18 cellular contexts compared by ENCODE assay signal in genomic region chr11:130516175-130516867, GRCh38.
A peak's percentile ranks its signal among the peaks of the same experiment; 100 is the strongest.
DNase-seq lines count a peak whose midpoint lies in the region; ATAC-seq, FAIRE-seq and TF ChIP-seq lines count a peak whose summit lies in the region.
"Had no signal": no experiment of that assay in that cellular context is flagged by ENCODE, and none has a peak within 500 bp of the region (broad histone marks: within the 10 kb centered on the region; RNA-seq: fewer than 3 reads in every experiment).

No MANE protein-coding gene starts in this region.

- in situ Hi-C loops in IMR-90 (cut with MboI; ENCODE audit: low sequenced_read_pairs) = no loop called here

- no peaks in the 10 kb centered on the region for H3K9me3 ChIP-seq in BLaER1
- peaks cover 0 to 21% (median 0%) of the 10 kb centered on the region in 11 experiments; a peak in 6 of 22 replicates for H3K9me3 ChIP-seq in BLaER1 treated with 17β-estradiol and CSF1 and Interleukin-3, amounts not matched to agents 10 nM and 100 nM (replicated peaks in 1 of 11)
- no peaks in the 10 kb centered on the region for H3K9me3 ChIP-seq in IMR-90 (ENCODE audit: control insufficient read depth, insufficient read depth, low read length)
- no peaks in the 10 kb centered on the region for H3K9me3 ChIP-seq in gastroesophageal sphincter
- H3K9me3 ChIP-seq: Peyer's patch, SJSA1 had no signal

- H3K14ac ChIP-seq in IMR-90 (replicated peaks; ENCODE audit: low read depth, low read length) = 0 out of 2 replicates have a peak overlapping the region, but pooled peaks have one; percentile 19

- no peak overlapping the region; the same call in 1 of the 2 replicates for H4K91ac ChIP-seq in IMR-90 (ENCODE audit: insufficient read depth, low read depth, low read length)

- no peaks in the 10 kb centered on the region for H3K79me2 ChIP-seq in mesendoderm (ENCODE audit: control insufficient read depth, insufficient read depth, low read length)

- H3K9ac ChIP-seq in BLaER1 = no peak overlapping the region
- H3K9ac ChIP-seq in BLaER1 treated with 17β-estradiol and CSF1 and Interleukin-3, amounts not matched to agents 10 nM and 100 nM = no peak overlapping the region
- no peak overlapping the region for H3K9ac ChIP-seq in IMR-90 (ENCODE audit: low read depth, low read length)
- H3K9ac ChIP-seq in mesendoderm (ENCODE audit: low read length) = no peak overlapping the region
- H3K9ac ChIP-seq: KMS-11 had no signal

- H2BK15ac ChIP-seq in IMR-90 (ENCODE audit: low read depth, low read length) (no peak overlapping the region), mesendoderm (replicated peaks; ENCODE audit: low read depth) (no peak overlapping the region)

- H3K36me3 ChIP-seq in BLaER1 (no peaks in the 10 kb centered on the region), IMR-90 (ENCODE audit: control insufficient read depth, insufficient read depth, low read length) (no peaks in the 10 kb centered on the region), mesendoderm (ENCODE audit: control insufficient read depth, insufficient read depth, low read length) (no peaks in the 10 kb centered on the region), gastroesophageal sphincter (no peaks in the 10 kb centered on the region)
- no peaks in the 10 kb centered on the region for H3K36me3 ChIP-seq in BLaER1 treated with 17β-estradiol and CSF1 and Interleukin-3, amounts not matched to agents 10 nM and 100 nM
- H3K36me3 ChIP-seq: Peyer's patch, SJSA1 had no signal

- H2AFZ ChIP-seq in IMR-90 (replicated peaks; ENCODE audit: low read length, poor library complexity) = no peak overlapping the region

- CTCF ChIA-PET in IMR-90 (lab: Yijun Ruan, JAX) = no interaction called here

- dilution Hi-C loops in IMR-90 (cut with HindIII; ENCODE audit: low sequenced_read_pairs, unreplicated experiment) = no loop called here

- intact Hi-C loops in IMR-90 (cut with micrococcal nuclease) = no loop called here

- no peak for TF ChIP-seq RAD21 in IMR-90 (IDR thresholded peaks at IDR 0.05; ENCODE audit: low read length)

- H3K4me3 ChIP-seq in BLaER1 (no peak overlapping the region), IMR-90 (ENCODE audit: insufficient read depth, low read depth, low read length) (no peak overlapping the region), mesendoderm (ENCODE audit: low read length) (no peak overlapping the region), gastroesophageal sphincter (no peak overlapping the region)
- H3K4me3 ChIP-seq in BLaER1 treated with 17β-estradiol and CSF1 and Interleukin-3, amounts not matched to agents 10 nM and 100 nM = no peak overlapping the region
- H3K4me3 ChIP-seq: Peyer's patch, SJSA1 had no signal

- BruUV-seq in IMR-90 (replicated peaks; lab: Mats Ljungman, UMichigan) = no TSS peak

- H3K4ac ChIP-seq in IMR-90 (ENCODE audit: low read depth, low read length) (peak overlapping the region; percentile 10; the same call in 1 of the 2 replicates), mesendoderm (ENCODE audit: low read depth, low read length) (no peak overlapping the region)

- no peak overlapping the region for H3K27ac ChIP-seq in BLaER1
- no peak overlapping the region for H3K27ac ChIP-seq in BLaER1 treated with 17β-estradiol and CSF1 and Interleukin-3, amounts not matched to agents 10 nM and 100 nM
- H3K27ac ChIP-seq in IMR-90 (ENCODE audit: insufficient read depth, low read length) = no peak overlapping the region
- H3K27ac ChIP-seq in mesendoderm (ENCODE audit: low read depth, low read length) = no peak overlapping the region
- H3K27ac ChIP-seq in gastroesophageal sphincter = no peak overlapping the region
- H3K27ac ChIP-seq: KMS-11, Peyer's patch, SJSA1 had no signal

- FAIRE-seq in GM12891 (lab: Jason Lieb, UNC) = no peak

- no peak for ATAC-seq in IMR-90 (ENCODE audit: low read depth)
- ATAC-seq in gastroesophageal sphincter = no peak
- ATAC-seq: CD8-positive, alpha-beta T cell had no signal

- H2AK9ac ChIP-seq in IMR-90 (replicated peaks; ENCODE audit: low read depth, low read length, poor library complexity) = no peak overlapping the region

- no peaks in the 10 kb centered on the region for H3K79me1 ChIP-seq in IMR-90 (ENCODE audit: low read depth in 1 of 2, low read length in 2 of 2)
- H3K79me1 ChIP-seq in mesendoderm (ENCODE audit: low read length) = no peaks in the 10 kb centered on the region

- DNase-seq in IMR-90 (no peak), mesendoderm (peak; percentile 46), GM12891 (ENCODE audit: insufficient read length, low spot score) (no peak), NCI-H1694 (lab: John Stamatoyannopoulos, UW) (no peak)
- DNase-seq: C1 segment of cervical spinal cord; Calu3; CD8-positive, alpha-beta T cell; DMS79; HCEC 1CT; NCI-H1092 treated with DMSO at 0.1 percent for 48 hours; NCI-H146; Peyer's patch; T-helper 1 cell had no signal

- H2BK5ac ChIP-seq in IMR-90 (ENCODE audit: low read depth, low read length, poor library complexity, severe bottlenecking) (no peak overlapping the region), mesendoderm (ENCODE audit: low read length) (no peak overlapping the region)

- H2BK120ac ChIP-seq in IMR-90 (ENCODE audit: low read depth, low read length) = 0 out of 2 replicates have a peak overlapping the region, but pooled peaks have one; percentile 14
- no peak overlapping the region for H2BK120ac ChIP-seq in mesendoderm (ENCODE audit: low read depth, low read length)

- WGBS in IMR-90 (ENCODE audit: extremely low coverage in 2 of 2, insufficient read length in 1 of 2), 2 experiments = no CpG with 5 or more reads among the region's 6 CpGs
- no CpG with 5 or more reads among the region's 6 CpGs for WGBS in mesendoderm (ENCODE audit: extremely low coverage, insufficient coverage, low lambda C conversion rate)
- whole genome bisulfite sequencing in gastroesophageal sphincter (ENCODE audit: low coverage in 1 of 2), 2 donors = 94% methylated on average over 3 of the region's 6 CpGs; no CpG with 5 or more reads in 1 of the 2 donors

- 0 out of 2 replicates have a peak, but pooled peaks cover 7% of the 10 kb centered on the region for H3K9me1 ChIP-seq in IMR-90 (ENCODE audit: insufficient read depth, low read length)

- POLR2A ChIA-PET in IMR-90 (lab: Charles Lee; ENCODE audit: unreplicated experiment) = no interaction called here

- H4K8ac ChIP-seq in IMR-90 (ENCODE audit: low read depth in 2 of 2, low read length in 2 of 2) (no peak overlapping the region), mesendoderm (ENCODE audit: low read depth, low read length) (no peak overlapping the region)

- H4K5ac ChIP-seq in IMR-90 (ENCODE audit: low read depth, low read length) (no peak overlapping the region; the same call in 1 of the 2 replicates), mesendoderm (ENCODE audit: low read length) (no peak overlapping the region)

- no peak overlapping the region for H3K23ac ChIP-seq in IMR-90 (ENCODE audit: low read depth, low read length)
- H3K23ac ChIP-seq in mesendoderm (ENCODE audit: low read length) = no peak overlapping the region

- TF ChIP-seq EP300 in gastroesophageal sphincter (IDR thresholded peaks at IDR 0.05) = no peak

- H3K56ac ChIP-seq in IMR-90 (ENCODE audit: extremely low read depth, insufficient read depth, low read length) (no peak overlapping the region), mesendoderm (ENCODE audit: low read length) (peak overlapping the region; percentile 15)

- peaks cover 10% of the 10 kb centered on the region for H3K4me1 ChIP-seq in BLaER1
- peaks cover 0 to 11% (median 9%) of the 10 kb centered on the region in 10 experiments; a peak in 15 of 20 replicates for H3K4me1 ChIP-seq in BLaER1 treated with 17β-estradiol and CSF1 and Interleukin-3, amounts not matched to agents 10 nM and 100 nM
- H3K4me1 ChIP-seq in IMR-90 (ENCODE audit: control insufficient read depth, insufficient read depth, low read length) = peaks cover 22% of the 10 kb centered on the region
- no peaks in the 10 kb centered on the region for H3K4me1 ChIP-seq in mesendoderm (ENCODE audit: control insufficient read depth, low read depth, low read length)
- peaks cover 0 to 25% (median 0%) of the 10 kb centered on the region in 3 donors for H3K4me1 ChIP-seq in gastroesophageal sphincter

- H3K4me2 ChIP-seq in BLaER1 = peak overlapping the region; percentile 43
- H3K4me2 ChIP-seq in BLaER1 treated with 17β-estradiol and CSF1 and Interleukin-3, amounts not matched to agents 10 nM and 100 nM = peak overlapping the region in 10 of 11 experiments; percentile 2 to 65 (median 42); a peak in 18 of 22 replicates
- H3K4me2 ChIP-seq in IMR-90 (ENCODE audit: low read depth, low read length) = no peak overlapping the region
- no peak overlapping the region for H3K4me2 ChIP-seq in mesendoderm (ENCODE audit: low read length)
- H3K4me2 ChIP-seq: KMS-11 had no signal

- no peak overlapping the region for H2AK5ac ChIP-seq in IMR-90 (ENCODE audit: low read depth, low read length)
- no peak overlapping the region for H2AK5ac ChIP-seq in mesendoderm (ENCODE audit: low read length)

- peak overlapping the region; percentile 64; the same call in 1 of the 2 replicates for H3K18ac ChIP-seq in IMR-90 (ENCODE audit: low read depth, low read length)
- no peak overlapping the region for H3K18ac ChIP-seq in mesendoderm (ENCODE audit: low read length)

- no peak overlapping the region for H2BK20ac ChIP-seq in IMR-90 (ENCODE audit: low read depth, low read length)

- TF ChIP-seq POLR2A in IMR-90 (IDR thresholded peaks at IDR 0.05; ENCODE audit: low read depth, low read length) (no peak), gastroesophageal sphincter (IDR thresholded peaks at IDR 0.05) (no peak), GM12891 (IDR thresholded peaks at IDR 0.05; ENCODE audit: low read depth, low read length) (no peak)

- TF ChIP-seq CTCF in IMR-90 (conservative IDR thresholded peaks at IDR 0.05; ENCODE audit: low read depth, low read length) (no peak), gastroesophageal sphincter (IDR thresholded peaks at IDR 0.05) (no peak)

- no peaks in the 10 kb centered on the region for H4K20me1 ChIP-seq in BLaER1
- no peaks in the 10 kb centered on the region for H4K20me1 ChIP-seq in BLaER1 treated with 17β-estradiol and CSF1 and Interleukin-3, amounts not matched to agents 10 nM and 100 nM
- H4K20me1 ChIP-seq in IMR-90 (ENCODE audit: insufficient read depth, low read length) = no peaks in the 10 kb centered on the region

- H3K27me3 ChIP-seq in BLaER1 (no peaks in the 10 kb centered on the region), IMR-90 (ENCODE audit: control insufficient read depth, insufficient read depth, low read length) (no peaks in the 10 kb centered on the region), mesendoderm (ENCODE audit: insufficient read depth, low read length, poor library complexity) (no peaks in the 10 kb centered on the region), gastroesophageal sphincter (no peaks in the 10 kb centered on the region)
- no peaks in the 10 kb centered on the region for H3K27me3 ChIP-seq in BLaER1 treated with 17β-estradiol and CSF1 and Interleukin-3, amounts not matched to agents 10 nM and 100 nM
- H3K27me3 ChIP-seq: Peyer's patch, SJSA1 had no signal

TF ChIP-seq in IMR-90, 13 proteins besides CTCF, POLR2A, EP300 and RAD21 (continues in another document):
- no peak for TF ChIP-seq BHLHE40 (IDR thresholded peaks at IDR 0.05; ENCODE audit: low read depth, low read length)
- TF ChIP-seq FOS (IDR thresholded peaks at IDR 0.05; ENCODE audit: low read depth, low read length) = no peak

TF ChIP-seq in GM12891, 5 proteins besides CTCF, POLR2A, EP300 and RAD21 (continues in another document):
- TF ChIP-seq POLR2AphosphoS5 (IDR thresholded peaks at IDR 0.05; ENCODE audit: low read depth, low read length) (no peak), PAX5 (IDR thresholded peaks at IDR 0.05; ENCODE audit: insufficient read depth, low read length, severe bottlenecking) (no peak), TAF1 (IDR thresholded peaks at IDR 0.05; ENCODE audit: low read depth, low read length) (no peak)

Comparison
In these comparisons a context has a peak if more than half of its experiments do, and no peak if none do; other contexts are left out.
1. H3K4me2 ChIP-seq: peak in BLaER1 (single experiment) and BLaER1 treated with 17β-estradiol and CSF1 and Interleukin-3, amounts not matched to agents 10 nM and 100 nM (10 of 11); none in IMR-90 (single experiment) and mesendoderm (single experiment).